In the genomic region with DNA sequence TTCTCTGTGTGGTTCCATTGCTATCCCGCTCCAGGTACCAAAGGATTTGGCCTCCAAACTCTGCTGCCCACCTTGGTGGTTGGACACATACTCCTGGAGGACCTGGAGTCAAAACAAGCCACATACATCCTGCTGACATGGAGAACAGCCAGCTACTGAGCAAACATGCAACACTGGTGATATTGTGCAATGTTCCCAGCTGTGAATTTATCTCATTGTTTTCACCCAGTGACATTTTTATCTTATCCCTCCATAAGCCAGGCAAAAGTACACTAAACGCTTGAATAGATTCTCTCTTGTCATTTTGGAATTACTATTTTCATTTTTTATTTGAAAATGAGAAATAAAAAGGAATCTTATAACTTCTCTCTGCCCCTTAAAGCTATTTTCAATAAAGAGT, we compare ENCODE assay signal across 9 cellular contexts.
DNase-seq lines count a peak whose midpoint lies in the region; ATAC-seq and TF ChIP-seq lines count a peak whose summit lies in the region.
"Had no signal": no experiment of that assay in that cellular context is flagged by ENCODE, and none has a peak within 500 bp of the region (broad histone marks: within the 10 kb centered on the region; RNA-seq: fewer than 3 reads in every experiment).

No MANE protein-coding gene starts in this region.

- intact Hi-C loops in tibial artery (cut with DNase I; ENCODE audit: low total_unique reads) = loop anchor here (10.0 kb wide), 1 partner anchor 1280 kb away; the partner anchor contains the start of gene S1PR3

- H3K36me3 ChIP-seq in tibial artery = no peaks in the 10 kb centered on the region

- H3K9me3 ChIP-seq in tibial artery = no peaks in the 10 kb centered on the region

- no peaks in the 10 kb centered on the region for H3K27me3 ChIP-seq in tibial artery

- DNase-seq in DMS53 (lab: John Stamatoyannopoulos, UW) (peak; percentile 22), DMS53 treated with DMSO at 0.1 percent for 48 hours (lab: John Stamatoyannopoulos, UW; ENCODE audit: unreplicated experiment) (no peak), amniotic epithelial cell (ENCODE audit: low read depth) (peak; percentile 95), inferior parietal cortex (ENCODE audit: extremely low spot score) (peak; percentile 56), tibial artery (peak in 1 of 2 donors; percentile 62), NCI-H526 (lab: John Stamatoyannopoulos, UW) (no peak)
- no peak for DNase-seq in activated CD4-positive, CD25-positive, alpha-beta regulatory T cell (lab: John Stamatoyannopoulos, UW)
- DNase-seq: activated CD4-positive, CD25-positive, alpha-beta regulatory T cell treated with anti-CD3 and anti-CD28 coated beads, Interleukin-2, amount 50 U/mL, for 72 hours had no signal

- no peak for TF ChIP-seq CTCF in tibial artery (IDR thresholded peaks at IDR 0.05)

- H3K4me1 ChIP-seq in tibial artery = peaks cover 0 to 35% (median 17%) of the 10 kb centered on the region in 4 donors

- ATAC-seq in GM21723 (IDR thresholded peaks at IDR 0.05; ENCODE audit: unreplicated experiment) = no peak

- H3K27ac ChIP-seq in tibial artery = peak overlapping the region; percentile 73 to 79

- no peak overlapping the region for H3K4me3 ChIP-seq in tibial artery

Comparison
In these comparisons a context has a peak if more than half of its experiments do, and no peak if none do; other contexts are left out.
1. DNase-seq: peak in DMS53 (single experiment), amniotic epithelial cell (single experiment) and inferior parietal cortex (single experiment); none in DMS53 treated with DMSO at 0.1 percent for 48 hours (single experiment), NCI-H526 (0 of 2) and activated CD4-positive, CD25-positive, alpha-beta regulatory T cell (0 of 4).